ENCODE assay signal across 11 cellular contexts in the genomic region with DNA sequence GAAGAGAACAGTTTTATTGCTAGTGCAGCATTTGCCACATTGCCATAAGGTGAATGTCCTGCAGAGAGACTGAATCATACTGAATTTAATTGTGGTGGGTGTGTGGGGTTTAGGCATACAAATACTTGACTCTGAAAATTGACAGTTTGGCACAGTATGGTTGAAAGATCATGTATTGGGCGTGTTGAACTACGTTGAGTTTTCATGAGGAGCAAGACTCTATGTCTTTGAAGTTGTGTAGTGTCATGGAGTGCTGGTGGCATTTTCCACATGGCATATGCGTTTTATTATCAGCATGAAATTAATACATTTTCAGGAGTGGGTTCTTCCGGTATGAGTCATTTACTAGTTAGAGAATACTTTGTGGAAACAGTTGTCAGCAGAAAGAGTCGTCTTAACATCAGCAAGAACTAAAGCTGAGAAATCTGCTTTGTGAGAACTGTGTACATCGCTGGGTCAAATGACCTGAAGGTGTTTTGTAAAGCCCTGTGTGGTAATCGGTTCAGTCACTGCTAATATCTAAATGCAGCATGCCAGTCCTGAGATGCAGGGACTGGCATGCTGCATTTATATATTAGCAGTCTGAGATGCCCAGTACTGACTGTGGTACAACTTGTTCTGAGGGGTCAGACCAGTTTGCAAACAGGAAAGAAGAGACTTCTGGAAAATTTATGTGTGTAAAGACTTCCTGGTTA. TPM values are rescaled to one million over a fixed set of nuclear protein-coding genes. Genes with fewer than 3 reads are reported as not detected.
DNase-seq lines count a peak whose midpoint lies in the region; ATAC-seq, FAIRE-seq and TF ChIP-seq lines count a peak whose summit lies in the region.
"Had no signal": no experiment of that assay in that cellular context is flagged by ENCODE, and none has a peak within 500 bp of the region (broad histone marks: within the 10 kb centered on the region; RNA-seq: fewer than 3 reads in every experiment).

No MANE protein-coding gene starts in this region.

- dilution Hi-C loops in keratinocyte (cut with MboI; ENCODE audit: extremely low pct_ligation_motif_present, low sequenced_read_pairs), result no loop called here

- H3K9me2 ChIP-seq in Karpas-422 (replicated peaks; ENCODE audit: insufficient read depth, low read length), result no peaks in the 10 kb centered on the region

- DNase-seq in AG04450 (ENCODE audit: low read depth, low spot score) (no peak), HFF-Myc (ENCODE audit: extremely low read depth, low read depth) (peak; percentile 43), ascending aorta (ENCODE audit: low spot score in 2 of 2) (no peak), keratinocyte (ENCODE audit: low read depth, low spot score) (no peak), WERI-Rb-1 (no peak), Karpas-422 (no peak), NCI-H1105 treated with DMSO at 0.1 percent for 48 hours (lab: John Stamatoyannopoulos, UW) (no peak)
- DNase-seq: caudate nucleus; left colon; stimulated activated CD4-positive, alpha-beta T cell treated with anti-CD3 and anti-CD28 coated beads, Interleukin-2, amount 100 ng/mL, for 24 hours had no signal

- TF ChIP-seq CTCF in AG04450 (IDR thresholded peaks at IDR 0.05; ENCODE audit: low read depth, low read length) (no peak), HFF-Myc (IDR thresholded peaks at IDR 0.05; ENCODE audit: low read depth, low read length, missing control alignments) (no peak), ascending aorta (IDR thresholded peaks at IDR 0.05) (no peak), keratinocyte (optimal IDR thresholded peaks at IDR 0.05 in 1 of 3, IDR thresholded peaks at IDR 0.05 in 1 of 3, conservative IDR thresholded peaks at IDR 0.05 in 1 of 3; ENCODE audit: extremely low read depth in 1 of 3, insufficient read depth in 2 of 3, low read length in 3 of 3) (no peak), WERI-Rb-1 (IDR thresholded peaks at IDR 0.05; ENCODE audit: low read depth, low read length) (no peak)

- H3K9me3 ChIP-seq in AG04450 (ENCODE audit: control insufficient read depth, insufficient read depth, low read length) (no peaks in the 10 kb centered on the region), ascending aorta (no peaks in the 10 kb centered on the region), keratinocyte (ENCODE audit: control insufficient read depth, low read depth, low read length) (no peaks in the 10 kb centered on the region), WERI-Rb-1 (ENCODE audit: severe bottlenecking) (no peaks in the 10 kb centered on the region), Karpas-422 (ENCODE audit: low read length) (no peaks in the 10 kb centered on the region)

- no peak overlapping the region for H3K4me3 ChIP-seq in AG04450 (ENCODE audit: low read depth, low read length)
- no peak overlapping the region for H3K4me3 ChIP-seq in HFF-Myc (replicated peaks; ENCODE audit: low read depth, low read length)
- H3K4me3 ChIP-seq in ascending aorta, result no peak overlapping the region
- H3K4me3 ChIP-seq in keratinocyte (ENCODE audit: control insufficient read depth in 2 of 3, extremely low read depth in 1 of 3, insufficient read depth in 2 of 3, low read depth in 1 of 3, low read length in 3 of 3), result peak overlapping the region in 1 of 3 experiments; percentile 45
- H3K4me3 ChIP-seq in WERI-Rb-1 (ENCODE audit: low read depth, low read length), result no peak overlapping the region
- H3K4me3 ChIP-seq in Karpas-422 (ENCODE audit: low read length), result no peak overlapping the region

- H3K27ac ChIP-seq in AG04450 (ENCODE audit: low read depth, low read length), result peak overlapping the region; percentile 3
- H3K27ac ChIP-seq in ascending aorta, result peak overlapping the region; percentile 21 to 27
- H3K27ac ChIP-seq in keratinocyte (ENCODE audit: control insufficient read depth, insufficient read depth, low read length), result peak overlapping the region; percentile 47
- H3K27ac ChIP-seq in WERI-Rb-1, result no peak overlapping the region
- no peak overlapping the region for H3K27ac ChIP-seq in Karpas-422 (ENCODE audit: low read length)

- H3K79me2 ChIP-seq in keratinocyte (ENCODE audit: control insufficient read depth, insufficient read depth, low read length), result peaks cover 60% of the 10 kb centered on the region
- no peaks in the 10 kb centered on the region for H3K79me2 ChIP-seq in Karpas-422 (ENCODE audit: low read length)

- no peaks in the 10 kb centered on the region for H3K27me3 ChIP-seq in AG04450 (ENCODE audit: control insufficient read depth, insufficient read depth, low read length)
- H3K27me3 ChIP-seq in ascending aorta, result no peaks in the 10 kb centered on the region
- no peaks in the 10 kb centered on the region for H3K27me3 ChIP-seq in keratinocyte (ENCODE audit: control insufficient read depth, extremely low read depth, insufficient read depth, low read length)
- H3K27me3 ChIP-seq in WERI-Rb-1 (ENCODE audit: insufficient read depth, low read depth, severe bottlenecking), result no peaks in the 10 kb centered on the region
- H3K27me3 ChIP-seq in Karpas-422 (ENCODE audit: low read length), result no peaks in the 10 kb centered on the region

- intact Hi-C loops in ascending aorta (cut with DNase I), result no loop called here

- H3K36me3 ChIP-seq in ascending aorta (no peaks in the 10 kb centered on the region), keratinocyte (ENCODE audit: control insufficient read depth in 2 of 2, extremely low read depth in 1 of 2, insufficient read depth in 2 of 2, low read length in 2 of 2) (no peaks in the 10 kb centered on the region), WERI-Rb-1 (no peaks in the 10 kb centered on the region), Karpas-422 (ENCODE audit: insufficient read depth, low read length) (no peaks in the 10 kb centered on the region)

- H4K20me1 ChIP-seq in keratinocyte (ENCODE audit: control insufficient read depth, extremely low read depth, insufficient read depth, low read length), result no peaks in the 10 kb centered on the region
- H4K20me1 ChIP-seq in Karpas-422 (ENCODE audit: insufficient read depth, low read depth, low read length), result no peaks in the 10 kb centered on the region

- H3K4me1 ChIP-seq in ascending aorta (peaks cover 0 to 46% of the 10 kb centered on the region in 2 donors), keratinocyte (ENCODE audit: control insufficient read depth, extremely low read depth, insufficient read depth, low read length) (peaks cover 39% of the 10 kb centered on the region), Karpas-422 (ENCODE audit: low read length) (peaks cover 5% of the 10 kb centered on the region)

- peaks cover 4% of the 10 kb centered on the region for H3K9me1 ChIP-seq in keratinocyte (ENCODE audit: control insufficient read depth, extremely low read depth, insufficient read depth, low read length)

- peak; percentile 78 for FAIRE-seq in keratinocyte (lab: Jason Lieb, UNC)

- H3K9ac ChIP-seq in keratinocyte (ENCODE audit: control insufficient read depth, extremely low read depth, insufficient read depth, low read length) (no peak overlapping the region), Karpas-422 (ENCODE audit: low read length) (no peak overlapping the region)

- peak overlapping the region; percentile 60 for H3K4me2 ChIP-seq in keratinocyte (ENCODE audit: control insufficient read depth, extremely low read depth, insufficient read depth, low read depth, low read length)
- no peak overlapping the region for H3K4me2 ChIP-seq in Karpas-422 (ENCODE audit: low read depth, low read length, poor library complexity, severe bottlenecking)

- CTCF ChIA-PET in AG04450 (lab: Charles Lee), result no interaction called here

- no peak overlapping the region for H2AFZ ChIP-seq in keratinocyte (ENCODE audit: control insufficient read depth, low read length)
- no peak overlapping the region for H2AFZ ChIP-seq in Karpas-422 (ENCODE audit: low read length)

- POLR2A ChIA-PET in AG04450 (lab: Yijun Ruan, JAX), result interaction anchor here (0.6 kb wide), 1 partner anchor 26 kb away, joined by 4 read pairs; no protein-coding TSS in a partner anchor

- ATAC-seq in HG02970 (IDR thresholded peaks at IDR 0.05; ENCODE audit: low FRiP score, unreplicated experiment), result no peak
- ATAC-seq: left colon had no signal

RNA-seq across cellular contexts. Expression of a gene that starts 50.3 kb away (rescaled TPM):
- polyA plus RNA-seq in AG04450 (2011; rRNA removed) (29.3 and 31.1 TPM in 2 replicates), keratinocyte (12.2 to 18.7 TPM (median 17.7 TPM) in 3 replicates)
- polyA minus RNA-seq in AG04450 (2011; rRNA and poly(A)+ RNA removed), result 33.4 and 41.6 TPM in 2 replicates
- 77.3 TPM for total RNA-seq in ascending aorta
- 20.1 TPM for polyA plus RNA-seq in keratinocyte (2011; ENCODE audit: low read depth)
- 14.4 and 14.5 TPM in 2 replicates for polyA plus RNA-seq in keratinocyte (2011; cell fraction: cytosol; rRNA removed)
- 20.8 and 23.0 TPM in 2 replicates for polyA plus RNA-seq in keratinocyte (2011; cell fraction: nucleus; rRNA removed)
- polyA plus RNA-seq in keratinocyte (2012; ENCODE audit: low replicate concordance), result 15.5 and 17.3 TPM in 2 replicates
- 15.6 to 29.9 TPM (median 18.3 TPM) in 3 replicates for polyA minus RNA-seq in keratinocyte
- 9.4 TPM for polyA minus RNA-seq in keratinocyte (2011; cell fraction: cytosol; rRNA and poly(A)+ RNA removed)
- 25.6 and 42.8 TPM in 2 replicates for polyA minus RNA-seq in keratinocyte (2011; cell fraction: nucleus; rRNA and poly(A)+ RNA removed)
- total RNA-seq in Karpas-422 (2014; rRNA removed; shearing (Covaris generic); ENCODE audit: low replicate concordance), result 0.41 TPM in 1 of 2 replicates, not detected in the other

Comparison
In these comparisons a context has a peak if more than half of its experiments do, and no peak if none do; other contexts are left out.
1. H3K27ac ChIP-seq: peak in AG04450 (single experiment), ascending aorta (2 of 2) and keratinocyte (single experiment); none in WERI-Rb-1 (single experiment) and Karpas-422 (single experiment).
2. RNA of a gene that starts 50.3 kb away (total RNA-seq): 77.3 TPM in ascending aorta (single experiment); 0.41 TPM in Karpas-422; every median in the first group is over 10 times any median in the second.